In genomic region chr18:26312196-26312595, GRCh38 we compare ENCODE assay signal across 21 cellular contexts.
"Had no signal": no experiment of that assay in that cellular context is flagged by ENCODE, and none has a peak within 500 bp of the region (broad histone marks: within the 10 kb centered on the region; RNA-seq: fewer than 3 reads in every experiment).

No MANE protein-coding gene starts in this region.

- H3K36me3 ChIP-seq: adrenal gland, prostate gland, right atrium auricular region had no signal

- H3K9me3 ChIP-seq: adrenal gland, esophagus squamous epithelium, prostate gland, right atrium auricular region, testis had no signal

- H3K4me3 ChIP-seq: adrenal gland, esophagus squamous epithelium, lung, prostate gland, right atrium auricular region, testis had no signal

- ATAC-seq: activated naive CD4-positive, alpha-beta T cell treated with anti-CD3 and anti-CD28 coated beads, Interleukin-2, amount 50 U/mL, for 72 hours; left colon had no signal

- H3K36me3 Mint-ChIP-seq: type B pancreatic cell had no signal

- H3K27me3 ChIP-seq: adrenal gland, esophagus squamous epithelium, right atrium auricular region, testis had no signal

- H3K9me3 Mint-ChIP-seq: activated B cell treated with CpG ODN at 0.5 μM for 24 hours; activated CD4-positive, alpha-beta memory T cell treated with anti-CD3 and anti-CD28 coated beads for 36 hours; activated naive CD4-positive, alpha-beta T cell treated with anti-CD3 and anti-CD28 coated beads, Interleukin-2, amount 50 U/mL, for 72 hours; activated T-helper 1 cell treated with anti-CD3 and anti-CD28 coated beads, Interleukin-12 subunit alpha, Interleukin-12 subunit beta, Interleukin-2, Interleukin-4 antibody, amounts not matched to agents 30 ng/mL and 10 ng/mL and 1 ng/mL, durations not matched to agents 14 hours and 24 hours and 36 hours; neural crest cell; type B pancreatic cell had no signal

- H3K27ac ChIP-seq: adrenal gland, esophagus squamous epithelium, prostate gland, right atrium auricular region, testis had no signal

- H3K27ac Mint-ChIP-seq: activated B cell treated with CpG ODN at 0.5 μM for 24 hours; activated CD4-positive, alpha-beta memory T cell treated with anti-CD3 and anti-CD28 coated beads for 36 hours; activated T-helper 1 cell treated with anti-CD3 and anti-CD28 coated beads, Interleukin-12 subunit alpha, Interleukin-12 subunit beta, Interleukin-2, Interleukin-4 antibody, amounts not matched to agents 30 ng/mL and 10 ng/mL and 1 ng/mL, durations not matched to agents 14 hours and 24 hours and 36 hours; type B pancreatic cell had no signal

- FAIRE-seq: astrocyte had no signal

- H3K4me3 Mint-ChIP-seq: activated B cell treated with CpG ODN at 0.5 μM for 24 hours; activated CD4-positive, alpha-beta memory T cell treated with anti-CD3 and anti-CD28 coated beads for 36 hours; activated T-helper 1 cell treated with anti-CD3 and anti-CD28 coated beads, Interleukin-12 subunit alpha, Interleukin-12 subunit beta, Interleukin-2, Interleukin-4 antibody, amounts not matched to agents 30 ng/mL and 10 ng/mL and 1 ng/mL, durations not matched to agents 14 hours and 24 hours and 36 hours; neural crest cell; type B pancreatic cell had no signal

- DNase-seq: activated B cell treated with CpG ODN at 0.5 μM for 24 hours; activated CD4-positive, alpha-beta memory T cell treated with anti-CD3 and anti-CD28 coated beads for 36 hours; activated CD4-positive, alpha-beta T cell treated with anti-CD3 and anti-CD28 coated beads for 4 hours; activated gamma-delta T cell treated with Interleukin-2 at 50 U/mL for 16 hours; activated T-cell treated with anti-CD3 and anti-CD28 coated beads for 4 hours; adrenal gland; dermis blood vessel endothelial cell; effector memory CD4-positive, alpha-beta T cell; esophagus squamous epithelium; islet precursor cell; left colon; T-helper 9 cell; testis had no signal

- H3K4me1 Mint-ChIP-seq: activated B cell treated with CpG ODN at 0.5 μM for 24 hours had no signal

- H3K4me1 ChIP-seq: esophagus squamous epithelium, prostate gland, right atrium auricular region, testis had no signal

- H3K27me3 Mint-ChIP-seq: activated B cell treated with CpG ODN at 0.5 μM for 24 hours; activated CD4-positive, alpha-beta memory T cell treated with anti-CD3 and anti-CD28 coated beads for 36 hours; type B pancreatic cell had no signal
